In the genomic region with DNA sequence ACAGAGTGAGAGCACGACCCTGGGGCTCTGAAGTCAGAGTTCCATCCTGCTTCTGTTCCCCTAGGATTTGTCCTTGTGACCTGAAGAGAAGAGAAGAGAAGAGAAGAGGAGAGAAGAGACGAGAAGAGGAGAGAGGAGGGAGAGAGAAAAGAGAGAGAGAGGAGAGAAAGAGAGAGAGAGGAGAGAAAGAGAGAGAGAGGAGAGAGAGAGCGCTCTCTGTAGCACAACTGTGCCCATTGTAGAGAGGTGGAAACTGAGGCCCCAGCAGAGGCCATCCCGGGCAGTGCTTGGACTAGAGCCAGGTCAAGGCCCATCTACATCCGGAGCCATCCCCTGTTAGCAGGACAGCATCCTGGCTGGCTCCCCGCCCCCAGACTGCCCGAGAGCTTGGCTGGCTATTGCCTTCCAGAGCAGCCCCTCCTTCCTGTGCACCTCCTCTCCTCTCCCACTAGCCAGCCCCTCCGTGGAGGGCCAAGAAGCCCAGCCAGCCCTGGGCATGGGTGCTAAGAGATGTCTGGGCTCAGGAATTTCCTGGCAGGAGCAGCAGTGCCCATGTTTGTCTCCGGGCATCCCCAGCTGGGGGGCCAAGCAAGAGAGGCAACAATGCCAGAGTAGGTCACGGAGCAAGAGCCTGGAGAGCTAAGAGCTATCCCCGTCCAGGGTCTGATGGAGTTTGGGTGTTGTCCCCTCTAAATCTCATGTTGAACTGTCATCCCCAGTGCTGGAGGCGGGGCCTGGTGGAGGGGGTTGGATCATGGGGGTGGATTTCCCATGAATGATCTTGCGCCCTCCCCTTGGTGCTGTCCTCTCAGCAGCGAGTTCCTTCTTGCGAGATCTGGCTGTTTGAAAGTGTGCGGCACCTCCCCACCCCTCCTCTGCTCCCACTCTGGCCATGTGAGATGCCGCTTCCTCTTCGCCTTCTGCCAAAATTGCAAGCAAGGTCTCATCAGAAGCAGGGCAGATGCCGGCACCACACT, we compare ENCODE assay signal across 9 cellular contexts. TPM values are rescaled to one million over a fixed set of nuclear protein-coding genes. Genes with fewer than 3 reads are reported as not detected.
DNase-seq lines count a peak whose midpoint lies in the region; ATAC-seq, FAIRE-seq and TF ChIP-seq lines count a peak whose summit lies in the region.
"Had no signal": no experiment of that assay in that cellular context is flagged by ENCODE, and none has a peak within 500 bp of the region (broad histone marks: within the 10 kb centered on the region; RNA-seq: fewer than 3 reads in every experiment).

No MANE protein-coding gene starts in this region.

- H3K4me3 ChIP-seq in GM12864 (ENCODE audit: low read depth, low read length), result peak overlapping the region; percentile 73

- H3K36me3 Mint-ChIP-seq in activated naive CD8-positive, alpha-beta T cell treated with anti-CD3 and anti-CD28 coated beads, Interleukin-2, amount 10 ng/mL, durations not matched to agents 7 days and 5 days, result peaks cover 2% of the 10 kb centered on the region

- peak; percentile 90 for DNase-seq in GM12864 (ENCODE audit: low read depth)
- peak; percentile 58 for DNase-seq in activated naive CD8-positive, alpha-beta T cell treated with anti-CD3 and anti-CD28 coated beads, Interleukin-2, amount 10 ng/mL, durations not matched to agents 7 days and 5 days
- peak; percentile 17 to 32 for DNase-seq in stimulated activated CD4-positive, alpha-beta T cell treated with anti-CD3 and anti-CD28 coated beads, Interleukin-4, amount 100 ng/mL, for 4 hours
- DNase-seq in kidney tubule cell (ENCODE audit: low spot score), result no peak
- DNase-seq in frontal cortex (ENCODE audit: low spot score in 2 of 2), result no peak
- DNase-seq in COLO668 (lab: John Stamatoyannopoulos, UW; ENCODE audit: unreplicated experiment), result no peak

- peaks cover 2% of the 10 kb centered on the region for H3K27me3 Mint-ChIP-seq in activated naive CD8-positive, alpha-beta T cell treated with anti-CD3 and anti-CD28 coated beads, Interleukin-2, amount 10 ng/mL, durations not matched to agents 7 days and 5 days

- TF ChIP-seq CTCF in GM12864 (IDR thresholded peaks at IDR 0.05; ENCODE audit: low read depth, low read length, missing control alignments), result no peak

- ATAC-seq in GM21381 (IDR thresholded peaks at IDR 0.05; ENCODE audit: unreplicated experiment) (peak; percentile 66), HG03520 (IDR thresholded peaks at IDR 0.05; ENCODE audit: unreplicated experiment) (peak; percentile 55)
- ATAC-seq in activated naive CD8-positive, alpha-beta T cell treated with anti-CD3 and anti-CD28 coated beads, Interleukin-2, amount 10 ng/mL, durations not matched to agents 7 days and 5 days (ENCODE audit: low read depth), result peak; percentile 91

- FAIRE-seq in frontal cortex (lab: Jason Lieb, UNC), result no peak

- H3K4me1 Mint-ChIP-seq in activated naive CD8-positive, alpha-beta T cell treated with anti-CD3 and anti-CD28 coated beads, Interleukin-2, amount 10 ng/mL, durations not matched to agents 7 days and 5 days, result peaks cover 16% of the 10 kb centered on the region

- H3K27ac Mint-ChIP-seq in activated naive CD8-positive, alpha-beta T cell treated with anti-CD3 and anti-CD28 coated beads, Interleukin-2, amount 10 ng/mL, durations not matched to agents 7 days and 5 days, result peak overlapping the region; percentile 76

- POLR2A ChIA-PET in activated naive CD8-positive, alpha-beta T cell treated with anti-CD3 and anti-CD28 coated beads, Interleukin-2, amount 10 ng/mL, durations not matched to agents 7 days and 5 days (lab: Charles Lee), result no interaction called here

- H3K9me3 Mint-ChIP-seq in activated naive CD8-positive, alpha-beta T cell treated with anti-CD3 and anti-CD28 coated beads, Interleukin-2, amount 10 ng/mL, durations not matched to agents 7 days and 5 days, result no peaks in the 10 kb centered on the region

- H3K4me3 Mint-ChIP-seq in activated naive CD8-positive, alpha-beta T cell treated with anti-CD3 and anti-CD28 coated beads, Interleukin-2, amount 10 ng/mL, durations not matched to agents 7 days and 5 days, result peak overlapping the region; percentile 70

RNA-seq across cellular contexts. Expression of gene GPR55, which starts 18.2 kb away (rescaled TPM):
- 10 to 100 TPM; 18.8 to 21.5 TPM for total RNA-seq in activated naive CD8-positive, alpha-beta T cell treated with anti-CD3 and anti-CD28 coated beads, Interleukin-2, amount 10 ng/mL, durations not matched to agents 7 days and 5 days
- total RNA-seq in frontal cortex, result not detected

RNA-seq across cellular contexts. Expression of gene SPATA3, which starts 52.7 kb away (rescaled TPM):
- not detected for total RNA-seq in activated naive CD8-positive, alpha-beta T cell treated with anti-CD3 and anti-CD28 coated beads, Interleukin-2, amount 10 ng/mL, durations not matched to agents 7 days and 5 days
- total RNA-seq in frontal cortex, result not detected
- total RNA-seq: aorta had no signal

Comparison
In these comparisons a context has a peak if more than half of its experiments do, and no peak if none do; other contexts are left out.
1. DNase-seq: peak in GM12864 (single experiment), activated naive CD8-positive, alpha-beta T cell treated with anti-CD3 and anti-CD28 coated beads, Interleukin-2, amount 10 ng/mL, durations not matched to agents 7 days and 5 days (single experiment) and stimulated activated CD4-positive, alpha-beta T cell treated with anti-CD3 and anti-CD28 coated beads, Interleukin-4, amount 100 ng/mL, for 4 hours (2 of 2); none in kidney tubule cell (single experiment), frontal cortex (0 of 2) and COLO668 (single experiment).
2. RNA of gene GPR55, which starts 18.2 kb away (total RNA-seq): 18.8 to 21.5 TPM in activated naive CD8-positive, alpha-beta T cell treated with anti-CD3 and anti-CD28 coated beads, Interleukin-2, amount 10 ng/mL, durations not matched to agents 7 days and 5 days; not detected in frontal cortex (single experiment); every median in the first group is over 10 times any median in the second.
3. Peak in every context shown above with its lines, with median percentiles within 50 percentile points of each other: ATAC-seq.